Comparison of ENCODE assay signal across 8 cellular contexts in genomic region chrX:70196961-70197805, GRCh38. TPM values are rescaled to one million over a fixed set of nuclear protein-coding genes. Genes with fewer than 3 reads are reported as not detected.
DNase-seq lines count a peak whose midpoint lies in the region; ATAC-seq, FAIRE-seq and TF ChIP-seq lines count a peak whose summit lies in the region.

No MANE protein-coding gene starts in this region.

- WGBS in HepG2 (ENCODE audit: low lambda C conversion rate) = 5% methylated on average over 12 of the region's 12 CpGs

- peak; percentile 72 for FAIRE-seq in HepG2 (lab: Jason Lieb, UNC)
- no peak for FAIRE-seq in frontal cortex (lab: Jason Lieb, UNC)

- POLR2A ChIA-PET in HepG2 (lab: Yijun Ruan, JAX) = no interaction called here

- TF ChIP-seq EP300 in HepG2 (IDR thresholded peaks at IDR 0.05; ENCODE audit: low read depth in 2 of 2, low read length in 2 of 2) (no peak), HepG2 (CRISPR knock-in tag; IDR thresholded peaks at IDR 0.05; ENCODE audit: borderline replicate concordance) (no peak)

- H3K27ac ChIP-seq in VCaP = no peak overlapping the region
- H3K27ac ChIP-seq in breast epithelium = no peak overlapping the region
- no peak overlapping the region for H3K27ac ChIP-seq in HepG2 (ENCODE audit: extremely low read length, insufficient read depth, low read length)

- peak; percentile 62 for TF ChIP-seq CTCF in GM12872 (IDR thresholded peaks at IDR 0.05; ENCODE audit: insufficient read depth, low read depth, low read length)
- TF ChIP-seq CTCF in VCaP (conservative IDR thresholded peaks at IDR 0.05) = peak; percentile 77
- TF ChIP-seq CTCF in breast epithelium (IDR thresholded peaks at IDR 0.05) = peak in 2 of 3 donors; percentile 13 to 19
- peak; percentile 67 for TF ChIP-seq CTCF in HepG2 (CRISPR knock-in tag; IDR thresholded peaks at IDR 0.05)

- TF ChIP-seq POLR2A in breast epithelium (IDR thresholded peaks at IDR 0.05) (no peak), HepG2 (IDR thresholded peaks at IDR 0.05; ENCODE audit: insufficient read depth in 1 of 2, low read depth in 2 of 2, low read length in 2 of 2) (no peak)

- intact Hi-C loops in breast epithelium (cut with DNase I; ENCODE audit: low total_unique reads) (no loop called here), HepG2 (cut with micrococcal nuclease; ENCODE audit: unreplicated experiment) (loop anchor here (1.0 kb wide), 1 partner anchor 66 kb away; no protein-coding TSS in a partner anchor)

- no peaks in the 10 kb centered on the region for H4K20me1 ChIP-seq in HepG2 (ENCODE audit: insufficient read depth, low read length)

- DNase-seq in H7 (peak; percentile 57), NCI-H128 (lab: John Stamatoyannopoulos, UW; ENCODE audit: unreplicated experiment) (peak; percentile 1), breast epithelium (ENCODE audit: low spot score in 2 of 2) (no peak), HepG2 (ENCODE audit: low spot score) (peak; percentile 51), frontal cortex (ENCODE audit: low spot score in 2 of 2) (no peak)
- peak; percentile 20 for DNase-seq in stimulated activated CD8-positive, alpha-beta memory T cell treated with anti-CD3 and anti-CD28 coated beads, Interleukin-4, amount 100 ng/mL, for 4 hours (ENCODE audit: low read depth in 2 of 2, low spot score in 1 of 2)

- H3K4me3 ChIP-seq in H7 (ENCODE audit: insufficient read depth, low read depth, low read length) (no peak overlapping the region), breast epithelium (no peak overlapping the region), HepG2 (replicated peaks in 1 of 3; ENCODE audit: insufficient read depth in 1 of 3, low read depth in 2 of 3, low read length in 3 of 3) (no peak overlapping the region)

- H3K36me3 ChIP-seq in H7 (replicated peaks; ENCODE audit: control insufficient read depth, insufficient read depth, low read length) = no peaks in the 10 kb centered on the region
- H3K36me3 ChIP-seq in breast epithelium = no peaks in the 10 kb centered on the region
- no peaks in the 10 kb centered on the region for H3K36me3 ChIP-seq in HepG2 (replicated peaks in 1 of 2; ENCODE audit: control insufficient read depth in 1 of 2, insufficient read depth in 2 of 2, low read length in 2 of 2)

- BruUV-seq in HepG2 (replicated peaks; lab: Mats Ljungman, UMichigan) = no TSS peak

- no peak overlapping the region for H2AFZ ChIP-seq in HepG2 (ENCODE audit: low read length)

- in situ Hi-C loops in HepG2 (cut with HindIII; ENCODE audit: extremely low pct_ligation_motif_present, low pct_unique_long_range_greater_than_20kb) = no loop called here

- no peak overlapping the region for H3K9ac ChIP-seq in HepG2 (ENCODE audit: insufficient read depth, low read depth, low read length)

- H3K4me1 ChIP-seq in breast epithelium (no peaks in the 10 kb centered on the region), HepG2 (ENCODE audit: insufficient read depth, low read length) (no peaks in the 10 kb centered on the region)

- no peaks in the 10 kb centered on the region for H3K79me2 ChIP-seq in HepG2 (ENCODE audit: insufficient read depth, low read length)

- CTCF ChIA-PET in HepG2 (lab: Yijun Ruan, JAX; ENCODE audit: low intra/inter-chr PET ratio, low total read pairs) = interaction anchor here (0.8 to 2.1 kb wide), 2 partner anchors 65 to 92 kb away, joined by 3 to 17 read pairs; partner anchors contain the start of genes KIF4A and PDZD11

- peak; percentile 70 for ATAC-seq in HepG2

- H3K27me3 ChIP-seq in H7 (ENCODE audit: control insufficient read depth, insufficient read depth, low read length) = no peaks in the 10 kb centered on the region
- peaks cover 0 to 48% of the 10 kb centered on the region in 2 donors for H3K27me3 ChIP-seq in breast epithelium
- H3K27me3 ChIP-seq in HepG2 (ENCODE audit: control insufficient read depth in 1 of 2, insufficient read depth in 2 of 2, low read length in 2 of 2) = no peaks in the 10 kb centered on the region

- H3K4me2 ChIP-seq in HepG2 (ENCODE audit: low read depth, low read length) = no peak overlapping the region

- H3K9me3 ChIP-seq in breast epithelium = no peaks in the 10 kb centered on the region
- H3K9me3 ChIP-seq in HepG2 (ENCODE audit: low read length) = no peaks in the 10 kb centered on the region

- TF ChIP-seq RAD21 in HepG2 (CRISPR knock-in tag; IDR thresholded peaks at IDR 0.05) = no peak

TF ChIP-seq in HepG2, 621 proteins besides CTCF, POLR2A, EP300 and RAD21:
- TF ChIP-seq E2F2 (CRISPR knock-in tag; IDR thresholded peaks at IDR 0.05; ENCODE audit: borderline replicate concordance) (no peak), ZKSCAN1 (IDR thresholded peaks at IDR 0.05; ENCODE audit: low read length) (peak; percentile 74; the same call in 1 of the 2 replicates), NFIB (CRISPR knock-in tag; IDR thresholded peaks at IDR 0.05; ENCODE audit: borderline replicate concordance) (no peak), STAG1 (CRISPR knock-in tag; IDR thresholded peaks at IDR 0.05) (peak; percentile 63), SMC3 (IDR thresholded peaks at IDR 0.05; ENCODE audit: low read length) (peak; percentile 73)

RNA-seq across cellular contexts. Expression of gene DGAT2L6, which starts 19.9 kb away (rescaled TPM):
- total RNA-seq in H7 (2014; rRNA removed; shearing (Covaris generic)) = 0.07 TPM in 1 of 2 replicates, not detected in the other
- not detected for total RNA-seq in breast epithelium
- not detected in 2 replicates for total RNA-seq in HepG2 (2016; rRNA removed; fragmentation: Illumina TruSeq; extraction: Trizol)
- total RNA-seq in HepG2 (2016; cell fraction: cytosol; rRNA removed; fragmentation: Illumina TruSeq; extraction: Trizol; ENCODE audit: low read depth) = not detected in 2 replicates
- not detected in 2 replicates for total RNA-seq in HepG2 (2016; cell fraction: insoluble cytoplasmic fraction; rRNA removed; fragmentation: Illumina TruSeq; extraction: Trizol)
- not detected in 2 replicates for total RNA-seq in HepG2 (2016; cell fraction: membrane; rRNA removed; fragmentation: Illumina TruSeq; extraction: Trizol)
- not detected in 2 replicates for total RNA-seq in HepG2 (2016; cell fraction: nucleus; rRNA removed; fragmentation: Illumina TruSeq; extraction: Trizol)
- polyA plus RNA-seq in HepG2 (2011; rRNA removed) = not detected in 2 replicates
- 0.03 TPM in 1 of 2 replicates, not detected in the other for polyA plus RNA-seq in HepG2 (2011; cell fraction: cytosol; rRNA removed)
- polyA plus RNA-seq in HepG2 (2011; cell fraction: nucleus; rRNA removed) = not detected in 2 replicates
- polyA plus RNA-seq in HepG2 (2012) = not detected in 2 replicates
- not detected in 2 replicates for polyA plus RNA-seq in HepG2 (2016; cell fraction: cytosol; fragmentation: Illumina TruSeq; extraction: Trizol; ENCODE audit: low read depth)
- polyA plus RNA-seq in HepG2 (2016; cell fraction: insoluble cytoplasmic fraction; fragmentation: Illumina TruSeq; extraction: Trizol; ENCODE audit: low read depth) = not detected in 2 replicates
- not detected in 2 replicates for polyA plus RNA-seq in HepG2 (2016; cell fraction: membrane; fragmentation: Illumina TruSeq; extraction: Trizol; ENCODE audit: low read depth)
- polyA plus RNA-seq in HepG2 (2016; cell fraction: nucleus; fragmentation: Illumina TruSeq; extraction: Trizol; ENCODE audit: insufficient read depth, low read depth) = not detected in 2 replicates
- polyA minus RNA-seq in HepG2 (2011; rRNA and poly(A)+ RNA removed; ENCODE audit: low replicate concordance) = not detected in 2 replicates
- not detected in 2 replicates for polyA minus RNA-seq in HepG2 (2011; cell fraction: cytosol; rRNA and poly(A)+ RNA removed)
- polyA minus RNA-seq in HepG2 (2011; cell fraction: nucleus; rRNA and poly(A)+ RNA removed) = not detected in 2 replicates
- total RNA-seq in frontal cortex = not detected

RNA-seq across cellular contexts. Expression of gene AWAT1, which starts 37.3 kb away (rescaled TPM):
- not detected in 2 replicates for total RNA-seq in H7 (2014; rRNA removed; shearing (Covaris generic))
- total RNA-seq in breast epithelium (not detected), HepG2 (2016; rRNA removed; fragmentation: Illumina TruSeq; extraction: Trizol) (not detected in 2 replicates), frontal cortex (not detected)
- not detected in 2 replicates for total RNA-seq in HepG2 (2016; cell fraction: cytosol; rRNA removed; fragmentation: Illumina TruSeq; extraction: Trizol; ENCODE audit: low read depth)
- not detected in 2 replicates for total RNA-seq in HepG2 (2016; cell fraction: insoluble cytoplasmic fraction; rRNA removed; fragmentation: Illumina TruSeq; extraction: Trizol)
- total RNA-seq in HepG2 (2016; cell fraction: membrane; rRNA removed; fragmentation: Illumina TruSeq; extraction: Trizol) = not detected in 2 replicates
- total RNA-seq in HepG2 (2016; cell fraction: nucleus; rRNA removed; fragmentation: Illumina TruSeq; extraction: Trizol) = not detected in 2 replicates
- polyA plus RNA-seq in HepG2 (2011; rRNA removed) = not detected in 2 replicates
- not detected in 2 replicates for polyA plus RNA-seq in HepG2 (2011; cell fraction: cytosol; rRNA removed)
- not detected in 2 replicates for polyA plus RNA-seq in HepG2 (2011; cell fraction: nucleus; rRNA removed)
- not detected in 2 replicates for polyA plus RNA-seq in HepG2 (2012)
- polyA plus RNA-seq in HepG2 (2016; cell fraction: cytosol; fragmentation: Illumina TruSeq; extraction: Trizol; ENCODE audit: low read depth) = not detected in 2 replicates
- polyA plus RNA-seq in HepG2 (2016; cell fraction: insoluble cytoplasmic fraction; fragmentation: Illumina TruSeq; extraction: Trizol; ENCODE audit: low read depth) = not detected in 2 replicates
- polyA plus RNA-seq in HepG2 (2016; cell fraction: membrane; fragmentation: Illumina TruSeq; extraction: Trizol; ENCODE audit: low read depth) = not detected in 2 replicates
- not detected in 2 replicates for polyA plus RNA-seq in HepG2 (2016; cell fraction: nucleus; fragmentation: Illumina TruSeq; extraction: Trizol; ENCODE audit: insufficient read depth, low read depth)
- not detected in 2 replicates for polyA minus RNA-seq in HepG2 (2011; rRNA and poly(A)+ RNA removed; ENCODE audit: low replicate concordance)
- not detected in 2 replicates for polyA minus RNA-seq in HepG2 (2011; cell fraction: cytosol; rRNA and poly(A)+ RNA removed)
- not detected in 2 replicates for polyA minus RNA-seq in HepG2 (2011; cell fraction: nucleus; rRNA and poly(A)+ RNA removed)

Comparison
In these comparisons a context has a peak if more than half of its experiments do, and no peak if none do; other contexts are left out.
1. CTCF ChIP-seq: peak in every context shown above with its lines; median percentile 77 in VCaP; 67 in HepG2; 62 in GM12872; 16 in breast epithelium.
2. DNase-seq: peak in H7 (single experiment), NCI-H128 (single experiment), HepG2 (single experiment) and stimulated activated CD8-positive, alpha-beta memory T cell treated with anti-CD3 and anti-CD28 coated beads, Interleukin-4, amount 100 ng/mL, for 4 hours (2 of 2); none in breast epithelium (0 of 2) and frontal cortex (0 of 2).